ENCODE assay signal across 40 cellular contexts in genomic region chr11:60459345-60459744, GRCh38. TPM values are rescaled to one million over a fixed set of nuclear protein-coding genes. Genes with fewer than 3 reads are reported as not detected.
DNase-seq lines count a peak whose midpoint lies in the region; ATAC-seq, FAIRE-seq and TF ChIP-seq lines count a peak whose summit lies in the region.
"Had no signal": no experiment of that assay in that cellular context is flagged by ENCODE, and none has a peak within 500 bp of the region (broad histone marks: within the 10 kb centered on the region; RNA-seq: fewer than 3 reads in every experiment).

No MANE protein-coding gene starts in this region.

- TF ChIP-seq CTCF in GM12864 (IDR thresholded peaks at IDR 0.05; ENCODE audit: low read depth, low read length, missing control alignments): no peak
- no peak for TF ChIP-seq CTCF in GM12878 (IDR thresholded peaks at IDR 0.05 in 2 of 3, conservative IDR thresholded peaks at IDR 0.05 in 1 of 3; ENCODE audit: control insufficient read depth in 2 of 3, extremely low read depth in 1 of 3, insufficient read depth in 1 of 3, low read depth in 3 of 3, low read length in 3 of 3)
- TF ChIP-seq CTCF in progenitor cell of endocrine pancreas (IDR thresholded peaks at IDR 0.05; ENCODE audit: unreplicated experiment): no peak

- no peaks in the 10 kb centered on the region for H3K9me3 ChIP-seq in GM12878 (replicated peaks; ENCODE audit: control insufficient read depth, insufficient read depth, low read length)
- H3K9me3 ChIP-seq: BE2C, esophagus squamous epithelium, HAP-1, left ventricle myocardium inferior, tibial nerve had no signal

- no peak for TF ChIP-seq RAD21 in GM12878 (IDR thresholded peaks at IDR 0.05; ENCODE audit: insufficient read depth, low read depth, low read length)

- H3K4me1 Mint-ChIP-seq in progenitor cell of endocrine pancreas (ENCODE audit: low read depth): no peaks in the 10 kb centered on the region

- peak overlapping the region; percentile 58 for H3K4me3 ChIP-seq in GM12864 (ENCODE audit: low read depth, low read length)
- peak overlapping the region; percentile 75 for H3K4me3 ChIP-seq in GM12878
- H3K4me3 ChIP-seq: dorsolateral prefrontal cortex, esophagus squamous epithelium, HAP-1, left ventricle myocardium inferior, smooth muscle cell, tibial nerve had no signal

- peak; percentile 19 for ATAC-seq in GM18909 (IDR thresholded peaks at IDR 0.05; ENCODE audit: poor library complexity, unreplicated experiment)
- peak; percentile 34 for ATAC-seq in HG02870 (IDR thresholded peaks at IDR 0.05; ENCODE audit: unreplicated experiment)
- peak; percentile 9 for ATAC-seq in GM12878
- no peak for ATAC-seq in HG03565 (IDR thresholded peaks at IDR 0.05; ENCODE audit: unreplicated experiment)
- ATAC-seq in left lobe of liver: no peak
- ATAC-seq: activated CD8-positive, alpha-beta T cell treated with anti-CD3 and anti-CD28 coated beads, Interleukin-2, amount 10 ng/mL, durations not matched to agents 7 days and 5 days; foreskin keratinocyte; PC-3; right cardiac atrium had no signal

- RAD21 ChIA-PET in GM12878 (lab: Charles Lee; ENCODE audit: unreplicated experiment): interaction anchor here (1.0 to 7.4 kb wide), 11 partner anchors 10 to 304 kb away, joined by 3 to 195 read pairs (median 5); partner anchors contain the start of gene MS4A7

- SMC1A ChIA-PET in GM12878 (lab: Charles Lee; ENCODE audit: uncharacterized antibody, unreplicated experiment): interaction anchor here (0.7 to 9.0 kb wide), 16 partner anchors 11 to 304 kb away, joined by 3 to 298 read pairs (median 4); partner anchors contain the start of gene MS4A7

- peak overlapping the region; percentile 61 for H3K27ac ChIP-seq in GM12878 (ENCODE audit: control insufficient read depth, insufficient read depth)
- H3K27ac ChIP-seq: brain microvascular endothelial cell, dorsolateral prefrontal cortex, esophagus squamous epithelium, foreskin keratinocyte, left ventricle myocardium inferior, tibial nerve had no signal

- peaks cover 11% of the 10 kb centered on the region for H3K27me3 Mint-ChIP-seq in progenitor cell of endocrine pancreas

- H3K27me3 ChIP-seq in GM12878 (replicated peaks in 1 of 2; ENCODE audit: control insufficient read depth in 2 of 2, insufficient read depth in 2 of 2, low read length in 1 of 2): no peaks in the 10 kb centered on the region
- H3K27me3 ChIP-seq: BE2C, brain microvascular endothelial cell, esophagus squamous epithelium, foreskin keratinocyte, tibial nerve had no signal

- POLR2A ChIA-PET in GM12878 (lab: Charles Lee): interaction anchor here (0.7 to 3.6 kb wide), 6 partner anchors 9 to 93 kb away, joined by 3 to 13 read pairs (median 6); partner anchors contain the start of gene MS4A7

- no peak for TF ChIP-seq POLR2A in GM12878 (IDR thresholded peaks at IDR 0.05; ENCODE audit: low read depth, low read length)

- H3K9ac ChIP-seq in GM12878 (ENCODE audit: control insufficient read depth, insufficient read depth, low read length): peak overlapping the region; percentile 66

- BruUV-seq in GM12878 (replicated peaks; lab: Mats Ljungman, UMichigan): no TSS peak

- peaks cover 84% of the 10 kb centered on the region for H3K79me2 ChIP-seq in GM12878 (ENCODE audit: control insufficient read depth, insufficient read depth, low read length)

- FAIRE-seq in GM12878 (lab: Jason Lieb, UNC): no peak
- FAIRE-seq: endometrium, islet of Langerhans had no signal

- H3K9me3 Mint-ChIP-seq in progenitor cell of endocrine pancreas (ENCODE audit: low read depth): no peaks in the 10 kb centered on the region
- H3K9me3 Mint-ChIP-seq: activated T-helper 2 cell treated with anti-CD3 and anti-CD28 coated beads, Interferon-gamma antibody, Interleukin-2, Interleukin-4, amounts not matched to agents 10 μg/mL and 5 μg/mL and 100 μg/mL, durations not matched to agents 14 hours and 24 hours and 36 hours had no signal

- CTCF ChIA-PET in GM12878 (lab: Yijun Ruan, JAX): interaction anchor here (0.6 to 7.7 kb wide), 17 partner anchors 9 to 316 kb away, joined by 3 to 190 read pairs (median 8); no protein-coding TSS in a partner anchor

- intact Hi-C loops in GM12878 (cut with micrococcal nuclease; ENCODE audit: unreplicated experiment): no loop called here

- no peak overlapping the region for H3K4me3 Mint-ChIP-seq in progenitor cell of endocrine pancreas (ENCODE audit: low read depth)
- H3K4me3 Mint-ChIP-seq: activated CD8-positive, alpha-beta T cell treated with anti-CD3 and anti-CD28 coated beads, Interleukin-2, amount 10 ng/mL, durations not matched to agents 7 days and 5 days had no signal

- in situ Hi-C loops in GM12878 (cut with MboI): loop anchor here (10.0 kb wide), 1 partner anchor 605 kb away; no protein-coding TSS in a partner anchor

- H3K27ac Mint-ChIP-seq in progenitor cell of endocrine pancreas: no peak overlapping the region
- H3K27ac Mint-ChIP-seq: activated CD8-positive, alpha-beta T cell treated with anti-CD3 and anti-CD28 coated beads, Interleukin-2, amount 10 ng/mL, durations not matched to agents 7 days and 5 days; activated T-helper 2 cell treated with anti-CD3 and anti-CD28 coated beads, Interferon-gamma antibody, Interleukin-2, Interleukin-4, amounts not matched to agents 10 μg/mL and 5 μg/mL and 100 μg/mL, durations not matched to agents 14 hours and 24 hours and 36 hours had no signal

- no peaks in the 10 kb centered on the region for H3K36me3 Mint-ChIP-seq in progenitor cell of endocrine pancreas (ENCODE audit: insufficient read depth)

- H3K4me2 ChIP-seq in GM12878 (ENCODE audit: control insufficient read depth, insufficient read depth): peak overlapping the region; percentile 82
- H3K4me2 ChIP-seq: smooth muscle cell had no signal

- no peak for TF ChIP-seq EP300 in GM12878 (IDR thresholded peaks at IDR 0.05; ENCODE audit: borderline replicate concordance in 1 of 2, control insufficient read depth in 1 of 2, low read depth in 2 of 2, low read length in 2 of 2)

- WGBS in GM12878 (ENCODE audit: insufficient coverage, insufficient replicate concordance, low lambda C conversion rate, missing lambda C conversion rate): 5% methylated on average over 1 of the region's 1 CpG

- H2AFZ ChIP-seq in GM12878 (ENCODE audit: control insufficient read depth, low read depth, low read length): no peak overlapping the region

- H4K20me1 ChIP-seq in GM12878 (ENCODE audit: control insufficient read depth, insufficient read depth): peaks cover 10% of the 10 kb centered on the region

- DNase-seq in GM12864 (ENCODE audit: low read depth) (no peak), GM12878 (ENCODE audit: low read depth, low spot score) (no peak), SIG-M5 treated with dmso at 0.1 percent for 504 hours (lab: John Stamatoyannopoulos, UW; ENCODE audit: unreplicated experiment) (no peak), progenitor cell of endocrine pancreas (ENCODE audit: low spot score, unreplicated experiment) (no peak), left lobe of liver (ENCODE audit: low spot score) (no peak)
- DNase-seq: ACHN; activated CD4-positive, alpha-beta T cell treated with anti-CD3 and anti-CD28 coated beads for 4 hours; activated CD8-positive, alpha-beta T cell treated with anti-CD3 and anti-CD28 coated beads, Interleukin-2, amount 10 ng/mL, durations not matched to agents 7 days and 5 days; activated naive CD4-positive, alpha-beta T cell treated with anti-CD3 and anti-CD28 coated beads, Interleukin-2, amount 50 U/mL, for 16 hours; amygdala; BE2C; brain microvascular endothelial cell; dorsolateral prefrontal cortex; esophagus squamous epithelium; foreskin keratinocyte; head of caudate nucleus; left ventricle myocardium inferior; mesendoderm; NCI-H1092 treated with DMSO at 0.1 percent for 48 hours; NCI-H187; NCI-H2171; NCI-H510A; PC-3; right cardiac atrium; Right ventricle myocardium superior; stimulated activated CD4-positive, alpha-beta T cell treated with anti-CD3 and anti-CD28 coated beads, Interleukin-2, amount 100 ng/mL, for 24 hours; stimulated activated CD8-positive, alpha-beta memory T cell treated with anti-CD3 and anti-CD28 coated beads, Interleukin-4, amount 100 ng/mL, for 48 hours had no signal

- peaks cover 13 to 22% of the 10 kb centered on the region in 2 experiments for H3K36me3 ChIP-seq in GM12878 (ENCODE audit: control insufficient read depth in 2 of 2, insufficient read depth in 2 of 2, low read length in 1 of 2)
- H3K36me3 ChIP-seq: BE2C, brain microvascular endothelial cell, esophagus squamous epithelium, HAP-1, left ventricle myocardium inferior, tibial nerve had no signal

- H3K4me1 ChIP-seq in GM12878 (ENCODE audit: control insufficient read depth, insufficient read depth, low read length): peaks cover 16% of the 10 kb centered on the region
- H3K4me1 ChIP-seq: BE2C, esophagus squamous epithelium, foreskin keratinocyte, HAP-1, left ventricle myocardium inferior, tibial nerve had no signal

RNA-seq across cellular contexts. Expression of gene MS4A1, which starts 3.7 kb away (rescaled TPM):
- total RNA-seq in GM12878 (2013; cell fraction: nucleolus; rRNA removed): 2,844 and 2,953 TPM in 2 replicates
- 648 and 816 TPM in 2 replicates for total RNA-seq in GM12878 (2014; rRNA removed)
- total RNA-seq in GM12878 (2014; rRNA removed; fragmentation: Illumina TruSeq; extraction: Trizol): 704 and 727 TPM in 2 replicates
- total RNA-seq in GM12878 (2021): 464 and 482 TPM in 2 replicates
- 240 TPM for polyA plus RNA-seq in GM12878 (2011; ENCODE audit: low read depth)
- 2,106 and 2,789 TPM in 2 replicates for polyA plus RNA-seq in GM12878 (2011; rRNA removed)
- polyA plus RNA-seq in GM12878 (2011; cell fraction: cytosol; rRNA removed): 525 and 638 TPM in 2 replicates
- 3,281 and 5,236 TPM in 2 replicates for polyA plus RNA-seq in GM12878 (2011; cell fraction: nucleus; rRNA removed)
- 385 and 600 TPM in 2 replicates for polyA plus RNA-seq in GM12878 (2012)
- 1,039 and 1,405 TPM in 2 replicates for polyA plus RNA-seq in GM12878 (2014; fragmentation: Illumina TruSeq; extraction: Trizol)
- 1,000 to 10,000 TPM in 1 of 2 experiments, 100 to 1,000 TPM in 1; 730 to 1,013 TPM for polyA plus RNA-seq in GM12878 (2014; fragmentation: Nextera tagmentation; extraction: Ambion mirVana)
- 415 and 598 TPM in 2 replicates for polyA plus RNA-seq in GM12878 (2014; rRNA removed)
- polyA plus RNA-seq in GM12878 (2016; fragmentation: Nextera tagmentation; extraction: Ambion mirVana): 100 to 1,000 TPM; 329 to 364 TPM
- 651 and 895 TPM in 2 replicates for polyA minus RNA-seq in GM12878 (2011; rRNA and poly(A)+ RNA removed)
- polyA minus RNA-seq in GM12878 (2011; cell fraction: cytosol; rRNA and poly(A)+ RNA removed): 259 and 331 TPM in 2 replicates
- polyA minus RNA-seq in GM12878 (2011; cell fraction: nucleus; rRNA and poly(A)+ RNA removed): 534 and 594 TPM in 2 replicates
- not detected in 2 replicates for total RNA-seq in progenitor cell of endocrine pancreas
- total RNA-seq in left lobe of liver: 0.40 TPM
- total RNA-seq: cerebellum, foreskin keratinocyte, HT-29, left ventricle myocardium inferior, myocyte, PC-3, Right ventricle myocardium superior, smooth muscle cell had no signal
- polyA plus RNA-seq: foreskin keratinocyte, smooth muscle cell had no signal

RNA-seq across cellular contexts. Expression of gene MS4A5, which starts 30.0 kb away (rescaled TPM):
- total RNA-seq in GM12878 (2013; cell fraction: nucleolus; rRNA removed): not detected in 2 replicates
- total RNA-seq in GM12878 (2014; rRNA removed): not detected in 2 replicates
- not detected in 2 replicates for total RNA-seq in GM12878 (2014; rRNA removed; fragmentation: Illumina TruSeq; extraction: Trizol)
- total RNA-seq in GM12878 (2021): not detected in 2 replicates
- polyA plus RNA-seq in GM12878 (2011; ENCODE audit: low read depth): not detected
- not detected in 2 replicates for polyA plus RNA-seq in GM12878 (2011; rRNA removed)
- polyA plus RNA-seq in GM12878 (2011; cell fraction: cytosol; rRNA removed): not detected in 2 replicates
- polyA plus RNA-seq in GM12878 (2011; cell fraction: nucleus; rRNA removed): not detected in 2 replicates
- not detected in 2 replicates for polyA plus RNA-seq in GM12878 (2012)
- not detected in 2 replicates for polyA plus RNA-seq in GM12878 (2014; fragmentation: Illumina TruSeq; extraction: Trizol)
- not detected for polyA plus RNA-seq in GM12878 (2014; fragmentation: Nextera tagmentation; extraction: Ambion mirVana)
- polyA plus RNA-seq in GM12878 (2014; rRNA removed): not detected in 2 replicates
- not detected for polyA plus RNA-seq in GM12878 (2016; fragmentation: Nextera tagmentation; extraction: Ambion mirVana)
- polyA minus RNA-seq in GM12878 (2011; rRNA and poly(A)+ RNA removed): not detected in 2 replicates
- polyA minus RNA-seq in GM12878 (2011; cell fraction: cytosol; rRNA and poly(A)+ RNA removed): not detected in 2 replicates
- polyA minus RNA-seq in GM12878 (2011; cell fraction: nucleus; rRNA and poly(A)+ RNA removed): not detected in 2 replicates
- total RNA-seq in progenitor cell of endocrine pancreas: not detected in 2 replicates
- not detected for total RNA-seq in left lobe of liver
- total RNA-seq: activated CD8-positive, alpha-beta T cell treated with anti-CD3 and anti-CD28 coated beads, Interleukin-2, amount 10 ng/mL, durations not matched to agents 7 days and 5 days; activated T-helper 2 cell treated with anti-CD3 and anti-CD28 coated beads, Interferon-gamma antibody, Interleukin-2, Interleukin-4, amounts not matched to agents 10 μg/mL and 5 μg/mL and 100 μg/mL, durations not matched to agents 14 hours and 24 hours and 36 hours; cerebellum; dorsolateral prefrontal cortex; esophagus squamous epithelium; foreskin keratinocyte; HT-29; left ventricle myocardium inferior; myocyte; PC-3; right cardiac atrium; Right ventricle myocardium superior; smooth muscle cell; T-helper 2 cell treated with Interferon-gamma antibody and Interleukin-4, amounts not matched to agents 100 ng/mL and 5 ng/mL, for 36 hours; tibial nerve had no signal
- polyA plus RNA-seq: foreskin keratinocyte, right cardiac atrium, smooth muscle cell had no signal

RNA-seq across cellular contexts. Expression of gene MS4A12, which starts 33.2 kb away (rescaled TPM):
- not detected in 2 replicates for total RNA-seq in GM12878 (2013; cell fraction: nucleolus; rRNA removed)
- total RNA-seq in GM12878 (2014; rRNA removed) (not detected in 2 replicates), GM12878 (2014; rRNA removed; fragmentation: Illumina TruSeq; extraction: Trizol) (not detected in 2 replicates), GM12878 (2021) (not detected in 2 replicates), progenitor cell of endocrine pancreas (not detected in 2 replicates), left lobe of liver (not detected)
- polyA plus RNA-seq in GM12878 (2011; ENCODE audit: low read depth): not detected
- polyA plus RNA-seq in GM12878 (2011; rRNA removed) (not detected in 2 replicates), GM12878 (2014; fragmentation: Illumina TruSeq; extraction: Trizol) (not detected in 2 replicates), GM12878 (2014; fragmentation: Nextera tagmentation; extraction: Ambion mirVana) (under 1 TPM in 1 of 2 experiments, not detected in 1; 0.05 TPM), GM12878 (2014; rRNA removed) (not detected in 2 replicates), GM12878 (2016; fragmentation: Nextera tagmentation; extraction: Ambion mirVana) (not detected)
- polyA plus RNA-seq in GM12878 (2011; cell fraction: cytosol; rRNA removed): not detected in 2 replicates
- not detected in 2 replicates for polyA plus RNA-seq in GM12878 (2011; cell fraction: nucleus; rRNA removed)
- polyA plus RNA-seq in GM12878 (2012): not detected in 2 replicates
- not detected in 2 replicates for polyA minus RNA-seq in GM12878 (2011; rRNA and poly(A)+ RNA removed)
- polyA minus RNA-seq in GM12878 (2011; cell fraction: cytosol; rRNA and poly(A)+ RNA removed): not detected in 2 replicates
- not detected in 2 replicates for polyA minus RNA-seq in GM12878 (2011; cell fraction: nucleus; rRNA and poly(A)+ RNA removed)
- total RNA-seq: activated CD8-positive, alpha-beta T cell treated with anti-CD3 and anti-CD28 coated beads, Interleukin-2, amount 10 ng/mL, durations not matched to agents 7 days and 5 days; activated T-helper 2 cell treated with anti-CD3 and anti-CD28 coated beads, Interferon-gamma antibody, Interleukin-2, Interleukin-4, amounts not matched to agents 10 μg/mL and 5 μg/mL and 100 μg/mL, durations not matched to agents 14 hours and 24 hours and 36 hours; cerebellum; dorsolateral prefrontal cortex; esophagus squamous epithelium; foreskin keratinocyte; HT-29; left ventricle myocardium inferior; PC-3; right cardiac atrium; Right ventricle myocardium superior; smooth muscle cell; T-helper 2 cell treated with Interferon-gamma antibody and Interleukin-4, amounts not matched to agents 100 ng/mL and 5 ng/mL, for 36 hours; tibial nerve had no signal
- polyA plus RNA-seq: foreskin keratinocyte, right cardiac atrium, smooth muscle cell had no signal

RNA-seq across cellular contexts. Expression of gene MS4A13, which starts 55.8 kb away (rescaled TPM):
- total RNA-seq in GM12878 (2013; cell fraction: nucleolus; rRNA removed): not detected in 2 replicates
- total RNA-seq in GM12878 (2014; rRNA removed) (not detected in 2 replicates), GM12878 (2014; rRNA removed; fragmentation: Illumina TruSeq; extraction: Trizol) (not detected in 2 replicates), GM12878 (2021) (not detected in 2 replicates), progenitor cell of endocrine pancreas (not detected in 2 replicates), left lobe of liver (not detected)
- not detected for polyA plus RNA-seq in GM12878 (2011; ENCODE audit: low read depth)
- polyA plus RNA-seq in GM12878 (2011; rRNA removed) (not detected in 2 replicates), GM12878 (2014; fragmentation: Illumina TruSeq; extraction: Trizol) (not detected in 2 replicates), GM12878 (2014; fragmentation: Nextera tagmentation; extraction: Ambion mirVana) (not detected), GM12878 (2014; rRNA removed) (not detected in 2 replicates), GM12878 (2016; fragmentation: Nextera tagmentation; extraction: Ambion mirVana) (not detected)
- polyA plus RNA-seq in GM12878 (2011; cell fraction: cytosol; rRNA removed): not detected in 2 replicates
- polyA plus RNA-seq in GM12878 (2011; cell fraction: nucleus; rRNA removed): not detected in 2 replicates
- polyA plus RNA-seq in GM12878 (2012): not detected in 2 replicates
- not detected in 2 replicates for polyA minus RNA-seq in GM12878 (2011; rRNA and poly(A)+ RNA removed)
- not detected in 2 replicates for polyA minus RNA-seq in GM12878 (2011; cell fraction: cytosol; rRNA and poly(A)+ RNA removed)
- not detected in 2 replicates for polyA minus RNA-seq in GM12878 (2011; cell fraction: nucleus; rRNA and poly(A)+ RNA removed)
- total RNA-seq: activated CD8-positive, alpha-beta T cell treated with anti-CD3 and anti-CD28 coated beads, Interleukin-2, amount 10 ng/mL, durations not matched to agents 7 days and 5 days; activated T-helper 2 cell treated with anti-CD3 and anti-CD28 coated beads, Interferon-gamma antibody, Interleukin-2, Interleukin-4, amounts not matched to agents 10 μg/mL and 5 μg/mL and 100 μg/mL, durations not matched to agents 14 hours and 24 hours and 36 hours; cerebellum; dorsolateral prefrontal cortex; esophagus squamous epithelium; foreskin keratinocyte; HT-29; left ventricle myocardium inferior; myocyte; PC-3; right cardiac atrium; Right ventricle myocardium superior; smooth muscle cell; T-helper 2 cell treated with Interferon-gamma antibody and Interleukin-4, amounts not matched to agents 100 ng/mL and 5 ng/mL, for 36 hours; tibial nerve had no signal
- polyA plus RNA-seq: foreskin keratinocyte, right cardiac atrium, smooth muscle cell had no signal

Comparison
In these comparisons a context has a peak if more than half of its experiments do, and no peak if none do; other contexts are left out.
1. ATAC-seq: peak in GM18909 (single experiment), HG02870 (single experiment) and GM12878 (single experiment); none in HG03565 (single experiment) and left lobe of liver (single experiment).
2. RNA of gene MS4A1, which starts 3.7 kb away (total RNA-seq): 464 to 2,953 TPM in GM12878; 0.40 TPM in left lobe of liver (single experiment) and not detected in progenitor cell of endocrine pancreas; every median in the first group is over 100 times any median in the second.